Comparison of ENCODE assay signal across 8 cellular contexts in the genomic region with DNA sequence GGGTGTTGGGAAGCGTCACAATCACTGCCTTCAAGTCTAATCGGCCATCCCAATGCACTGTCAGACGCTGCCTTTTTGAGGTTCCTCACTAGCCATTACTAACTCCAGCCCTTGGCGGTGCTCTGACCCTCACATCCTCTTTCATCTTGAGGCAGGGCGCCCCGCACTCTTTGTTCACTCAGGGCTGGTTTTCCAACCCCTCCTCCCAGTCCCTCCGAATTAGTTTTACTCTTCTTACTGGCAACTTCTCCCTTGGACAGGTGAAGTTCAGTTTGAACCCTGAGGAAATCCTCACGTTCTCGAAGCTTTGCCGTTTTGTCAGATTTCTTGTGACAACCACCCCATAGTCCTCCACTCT.
A peak's percentile ranks its signal among the peaks of the same experiment; 100 is the strongest.
DNase-seq lines count a peak whose midpoint lies in the region; ATAC-seq and TF ChIP-seq lines count a peak whose summit lies in the region.

No MANE protein-coding gene starts in this region.

- ATAC-seq in HG03108 (IDR thresholded peaks at IDR 0.05; ENCODE audit: unreplicated experiment) = peak; percentile 5
- ATAC-seq in memory B cell (ENCODE audit: low read depth) = no peak

- peaks cover 22% of the 10 kb centered on the region for H3K4me1 Mint-ChIP-seq in memory B cell

- no peak for TF ChIP-seq CTCF in GM06990 (IDR thresholded peaks at IDR 0.05; ENCODE audit: insufficient read depth, low read length, poor library complexity, severe bottlenecking)

- peaks cover 8% of the 10 kb centered on the region for H3K36me3 ChIP-seq in GM06990 (ENCODE audit: control insufficient read depth, insufficient read depth, low read length)

- H3K36me3 Mint-ChIP-seq in memory B cell = peaks cover 21% of the 10 kb centered on the region

- H3K4me3 Mint-ChIP-seq in memory B cell = peak overlapping the region; percentile 99

- H3K27me3 Mint-ChIP-seq in memory B cell = no peaks in the 10 kb centered on the region

- H3K9me3 Mint-ChIP-seq in memory B cell = no peaks in the 10 kb centered on the region

- H3K27ac Mint-ChIP-seq in memory B cell = peak overlapping the region; percentile 99

- DNase-seq in GM06990 (ENCODE audit: extremely low read depth, insufficient read length) (no peak), memory B cell (ENCODE audit: low spot score in 2 of 2) (no peak), NCI-H128 (lab: John Stamatoyannopoulos, UW; ENCODE audit: unreplicated experiment) (no peak), dedifferentiated amniotic fluid mesenchymal stem cell (ENCODE audit: extremely low spot score) (no peak), NCI-H2029 (lab: John Stamatoyannopoulos, UW) (no peak), NCI-H446 (lab: John Stamatoyannopoulos, UW) (no peak)

- H3K27me3 ChIP-seq in GM06990 (replicated peaks; ENCODE audit: control insufficient read depth, insufficient read depth, low read length) = no peaks in the 10 kb centered on the region

- H3K4me3 ChIP-seq in GM06990 (replicated peaks; ENCODE audit: low read depth, low read length) = peak overlapping the region; percentile 73

- peak overlapping the region; percentile 90 for H3K27ac ChIP-seq in angular gyrus (ENCODE audit: low read depth, low read length)
